Comparison of ENCODE assay signal across 11 cellular contexts in the genomic region with DNA sequence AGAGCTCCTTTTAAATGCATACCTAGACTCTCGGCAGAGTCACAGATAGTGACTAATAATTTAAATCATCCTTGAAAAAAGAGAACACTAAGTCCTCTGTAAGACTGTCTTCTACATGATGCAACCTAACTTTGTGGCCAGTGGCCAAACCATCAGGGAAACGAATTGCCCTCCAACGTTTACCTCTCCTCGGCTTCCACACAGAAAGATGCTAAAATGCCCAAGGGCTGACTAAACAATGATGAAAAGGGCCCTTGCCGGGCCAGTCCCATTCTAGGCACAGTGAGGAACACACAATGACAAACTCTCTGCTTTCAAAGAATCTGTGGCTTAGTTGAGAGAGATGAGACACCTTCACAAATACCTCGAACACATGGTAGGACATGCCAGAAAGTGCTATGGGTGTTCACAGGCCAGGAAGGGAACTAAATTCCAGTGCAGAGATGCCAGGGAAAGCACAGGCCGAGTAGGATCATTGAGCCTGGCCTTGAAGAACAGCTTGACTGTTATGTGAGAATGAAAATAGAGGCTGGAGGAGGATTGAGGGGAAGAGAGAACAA. TPM values are rescaled to one million over a fixed set of nuclear protein-coding genes. Genes with fewer than 3 reads are reported as not detected.
A peak's percentile ranks its signal among the peaks of the same experiment; 100 is the strongest.
DNase-seq lines count a peak whose midpoint lies in the region; ATAC-seq lines count a peak whose summit lies in the region.
"Had no signal": no experiment of that assay in that cellular context is flagged by ENCODE, and none has a peak within 500 bp of the region (broad histone marks: within the 10 kb centered on the region; RNA-seq: fewer than 3 reads in every experiment).

No MANE protein-coding gene starts in this region.

- peak; percentile 65 for DNase-seq in AG20443 (ENCODE audit: low spot score)
- DNase-seq in Jurkat, Clone E6-1 (ENCODE audit: low read depth, low spot score), result peak; percentile 5
- no peak for DNase-seq in mesendoderm
- DNase-seq in SW 1271 (lab: John Stamatoyannopoulos, UW), result no peak
- no peak for DNase-seq in NOMO-1 treated with DMSO at 0.1 percent for 48 hours (lab: John Stamatoyannopoulos, UW; ENCODE audit: unreplicated experiment)
- no peak for DNase-seq in DMS153 treated with DMSO at 0.1 percent for 48 hours (lab: John Stamatoyannopoulos, UW; ENCODE audit: unreplicated experiment)
- DNase-seq: NCI-H526, sigmoid colon, T-helper 1 cell had no signal

- no peak overlapping the region for H3K18ac ChIP-seq in mesendoderm (ENCODE audit: low read length)

- peaks cover 29% of the 10 kb centered on the region for H3K4me1 Mint-ChIP-seq in dendritic cell treated with granulocyte-macrophage colony-stimulating factor and Interleukin-4, amounts not matched to agents 40 ng/mL and 50 ng/mL, for 4 days (ENCODE audit: low read depth)

- no peak overlapping the region for H4K5ac ChIP-seq in mesendoderm (ENCODE audit: low read length)

- H3K79me2 ChIP-seq in mesendoderm (ENCODE audit: control insufficient read depth, insufficient read depth, low read length), result no peaks in the 10 kb centered on the region

- no peak overlapping the region for H3K4ac ChIP-seq in mesendoderm (ENCODE audit: low read depth, low read length)

- WGBS in mesendoderm (ENCODE audit: extremely low coverage, insufficient coverage, low lambda C conversion rate), result no CpG with 5 or more reads among the region's 7 CpGs

- ATAC-seq in HG03139 (IDR thresholded peaks at IDR 0.05; ENCODE audit: unreplicated experiment), result no peak

- no peak overlapping the region for H2BK15ac ChIP-seq in mesendoderm (replicated peaks; ENCODE audit: low read depth)

- H3K36me3 ChIP-seq in mesendoderm (ENCODE audit: control insufficient read depth, insufficient read depth, low read length), result peaks cover 11% of the 10 kb centered on the region

- H3K23ac ChIP-seq in mesendoderm (ENCODE audit: low read length), result no peak overlapping the region

- H2AK5ac ChIP-seq in mesendoderm (ENCODE audit: low read length), result no peak overlapping the region

- H2BK120ac ChIP-seq in mesendoderm (ENCODE audit: low read depth, low read length), result no peak overlapping the region

- peak overlapping the region; percentile 1 for H3K27ac Mint-ChIP-seq in dendritic cell treated with granulocyte-macrophage colony-stimulating factor and Interleukin-4, amounts not matched to agents 40 ng/mL and 50 ng/mL, for 4 days

- intact Hi-C loops in dendritic cell treated with granulocyte-macrophage colony-stimulating factor and Interleukin-4, amounts not matched to agents 40 ng/mL and 50 ng/mL, for 4 days (cut with micrococcal nuclease), result no loop called here

- no peak overlapping the region for H3K56ac ChIP-seq in mesendoderm (ENCODE audit: low read length)

- H3K4me2 ChIP-seq in mesendoderm (ENCODE audit: low read length), result no peak overlapping the region

- H2BK5ac ChIP-seq in mesendoderm (ENCODE audit: low read length), result no peak overlapping the region

- H4K8ac ChIP-seq in mesendoderm (ENCODE audit: low read depth, low read length), result no peak overlapping the region

- no peaks in the 10 kb centered on the region for H3K4me1 ChIP-seq in mesendoderm (ENCODE audit: control insufficient read depth, low read depth, low read length)
- H3K4me1 ChIP-seq: sigmoid colon had no signal

- peak overlapping the region; percentile 31 for H3K27ac ChIP-seq in mesendoderm (ENCODE audit: low read depth, low read length)

- no peak overlapping the region for H3K9ac ChIP-seq in mesendoderm (ENCODE audit: low read length)

- H3K79me1 ChIP-seq in mesendoderm (ENCODE audit: low read length), result no peaks in the 10 kb centered on the region

- H3K27me3 ChIP-seq in mesendoderm (ENCODE audit: insufficient read depth, low read length, poor library complexity), result no peaks in the 10 kb centered on the region
- H3K27me3 ChIP-seq: sigmoid colon had no signal

- H3K9me3 Mint-ChIP-seq in dendritic cell treated with granulocyte-macrophage colony-stimulating factor and Interleukin-4, amounts not matched to agents 40 ng/mL and 50 ng/mL, for 4 days, result peaks cover 9% of the 10 kb centered on the region

- H3K4me3 ChIP-seq in Jurkat, Clone E6-1 (ENCODE audit: low read length), result no peak overlapping the region
- H3K4me3 ChIP-seq in mesendoderm (ENCODE audit: low read length), result no peak overlapping the region
- H3K4me3 ChIP-seq: sigmoid colon had no signal

- no peaks in the 10 kb centered on the region for H3K27me3 Mint-ChIP-seq in dendritic cell treated with granulocyte-macrophage colony-stimulating factor and Interleukin-4, amounts not matched to agents 40 ng/mL and 50 ng/mL, for 4 days

- H3K4me3 Mint-ChIP-seq in dendritic cell treated with granulocyte-macrophage colony-stimulating factor and Interleukin-4, amounts not matched to agents 40 ng/mL and 50 ng/mL, for 4 days, result no peak overlapping the region

- H3K36me3 Mint-ChIP-seq in dendritic cell treated with granulocyte-macrophage colony-stimulating factor and Interleukin-4, amounts not matched to agents 40 ng/mL and 50 ng/mL, for 4 days (ENCODE audit: low read depth), result peaks cover 93% of the 10 kb centered on the region

RNA-seq across cellular contexts. Expression of a gene that starts 35.3 kb away (rescaled TPM):
- polyA plus RNA-seq in Jurkat, Clone E6-1 (2012; ENCODE audit: insufficient read depth, insufficient read length), result 1.3 TPM
- 0.42 TPM for polyA plus RNA-seq in mesendoderm (2013, experiment 1 of 2)
- 0.31 TPM for polyA plus RNA-seq in mesendoderm (2013, experiment 2 of 2)

RNA-seq across cellular contexts. Expression of a gene that starts 48.8 kb away (rescaled TPM):
- 10.6 TPM for polyA plus RNA-seq in Jurkat, Clone E6-1 (2012; ENCODE audit: insufficient read depth, insufficient read length)
- polyA plus RNA-seq in mesendoderm (2013, experiment 1 of 2), result 14.7 TPM
- polyA plus RNA-seq in mesendoderm (2013, experiment 2 of 2), result 13.7 TPM

RNA-seq across cellular contexts. Expression of a gene that starts 49.2 kb away (rescaled TPM):
- polyA plus RNA-seq in Jurkat, Clone E6-1 (2012; ENCODE audit: insufficient read depth, insufficient read length), result 268 TPM
- 293 TPM for polyA plus RNA-seq in mesendoderm (2013, experiment 1 of 2)
- polyA plus RNA-seq in mesendoderm (2013, experiment 2 of 2), result 286 TPM

RNA-seq across cellular contexts. Expression of a gene that starts 59.7 kb away (rescaled TPM):
- 52.7 TPM for polyA plus RNA-seq in Jurkat, Clone E6-1 (2012; ENCODE audit: insufficient read depth, insufficient read length)
- polyA plus RNA-seq in mesendoderm (2013, experiment 1 of 2), result 29.0 TPM
- polyA plus RNA-seq in mesendoderm (2013, experiment 2 of 2), result 26.8 TPM

RNA-seq across cellular contexts. Expression of a gene that starts 59.9 kb away (rescaled TPM):
- polyA plus RNA-seq in Jurkat, Clone E6-1 (2012; ENCODE audit: insufficient read depth, insufficient read length), result 4.3 TPM
- 1.5 TPM for polyA plus RNA-seq in mesendoderm (2013, experiment 1 of 2)
- polyA plus RNA-seq in mesendoderm (2013, experiment 2 of 2), result 1.4 TPM

Comparison
In these comparisons a context has a peak if more than half of its experiments do, and no peak if none do; other contexts are left out.
1. DNase-seq: peak in AG20443 (single experiment) and Jurkat, Clone E6-1 (single experiment); none in mesendoderm (single experiment), SW 1271 (0 of 2), NOMO-1 treated with DMSO at 0.1 percent for 48 hours (single experiment) and DMS153 treated with DMSO at 0.1 percent for 48 hours (single experiment).